ENCODE assay signal across 19 cellular contexts in the genomic region with DNA sequence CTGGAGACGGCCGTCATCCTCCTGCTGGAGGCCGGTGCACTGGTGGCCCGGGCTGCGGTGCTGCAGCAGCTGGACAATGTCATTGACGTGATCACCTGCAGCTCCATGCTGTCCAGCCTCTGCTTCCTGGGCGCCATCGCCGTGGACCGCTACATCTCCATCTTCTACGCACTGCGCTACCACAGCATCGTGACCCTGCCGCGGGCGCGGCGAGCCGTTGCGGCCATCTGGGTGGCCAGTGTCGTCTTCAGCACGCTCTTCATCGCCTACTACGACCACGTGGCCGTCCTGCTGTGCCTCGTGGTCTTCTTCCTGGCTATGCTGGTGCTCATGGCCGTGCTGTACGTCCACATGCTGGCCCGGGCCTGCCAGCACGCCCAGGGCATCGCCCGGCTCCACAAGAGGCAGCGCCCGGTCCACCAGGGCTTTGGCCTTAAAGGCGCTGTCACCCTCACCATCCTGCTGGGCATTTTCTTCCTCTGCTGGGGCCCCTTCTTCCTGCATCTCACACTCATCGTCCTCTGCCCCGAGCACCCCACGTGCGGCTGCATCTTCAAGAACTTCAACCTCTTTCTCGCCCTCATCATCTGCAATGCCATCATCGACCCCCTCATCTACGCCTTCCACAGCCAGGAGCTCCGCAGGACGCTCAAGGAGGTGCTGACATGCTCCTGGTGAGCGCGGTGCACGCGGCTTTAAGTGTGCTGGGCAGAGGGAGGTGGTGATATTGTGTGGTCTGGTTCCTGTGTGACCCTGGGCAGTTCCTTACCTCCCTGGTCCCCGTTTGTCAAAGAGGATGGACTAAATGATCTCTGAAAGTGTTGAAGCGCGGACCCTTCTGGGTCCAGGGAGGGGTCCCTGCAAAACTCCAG. TPM values are rescaled to one million over a fixed set of nuclear protein-coding genes. Genes with fewer than 3 reads are reported as not detected.
DNase-seq lines count a peak whose midpoint lies in the region; ATAC-seq, FAIRE-seq and TF ChIP-seq lines count a peak whose summit lies in the region.
"Had no signal": no experiment of that assay in that cellular context is flagged by ENCODE, and none has a peak within 500 bp of the region (broad histone marks: within the 10 kb centered on the region; RNA-seq: fewer than 3 reads in every experiment).

No MANE protein-coding gene starts in this region.

- H3K79me1 ChIP-seq in H9 (ENCODE audit: insufficient read depth, low read depth, low read length, poor library complexity, severe bottlenecking): no peaks in the 10 kb centered on the region

- intact Hi-C loops in CD4-positive, alpha-beta memory T cell (cut with micrococcal nuclease): no loop called here
- intact Hi-C loops in K562 (cut with micrococcal nuclease): loop anchor here (5.0 to 10.0 kb wide), 2 partner anchors 55 to 102 kb away; partner anchors contain the start of gene FANCA
- intact Hi-C loops in natural killer cell (cut with micrococcal nuclease): no loop called here
- intact Hi-C loops in ovary (cut with DNase I): no loop called here

- no peak for FAIRE-seq in K562 (lab: Jason Lieb, UNC)
- FAIRE-seq: endometrium had no signal

- whole genome bisulfite sequencing in H9 (ENCODE audit: extremely low coverage, insufficient read length, low lambda C conversion rate): no CpG with 5 or more reads among the region's 52 CpGs
- WGBS in K562 (ENCODE audit: insufficient coverage, low coverage, missing lambda C conversion rate): 85% methylated on average over 32 of the region's 52 CpGs
- WGBS in ovary, 3 donors: 88 to 91% (median 90%) methylated on average over 52 of the region's 52 CpGs

- no peak overlapping the region for H4K91ac ChIP-seq in H9 (ENCODE audit: insufficient read length, low read depth, low read length)

- no peak overlapping the region for H4K8ac ChIP-seq in H9 (replicated peaks; ENCODE audit: insufficient read length, low read depth, low read length)

- TF ChIP-seq CTCF in H9 (conservative IDR thresholded peaks at IDR 0.05) (no peak), K562 (IDR thresholded peaks at IDR 0.05 in 2 of 3, conservative IDR thresholded peaks at IDR 0.05 in 1 of 3; ENCODE audit: insufficient read depth in 2 of 3, low read depth in 1 of 3, low read length in 3 of 3) (no peak), natural killer cell (IDR thresholded peaks at IDR 0.05) (no peak), ovary (IDR thresholded peaks at IDR 0.05) (no peak)

- no peaks in the 10 kb centered on the region for H3K9me3 Mint-ChIP-seq in CD4-positive, alpha-beta memory T cell
- no peaks in the 10 kb centered on the region; a peak in 1 of 5 replicates for H3K9me3 Mint-ChIP-seq in H9
- no peaks in the 10 kb centered on the region for H3K9me3 Mint-ChIP-seq in natural killer cell
- H3K9me3 Mint-ChIP-seq: activated naive CD4-positive, alpha-beta T cell treated with anti-CD3 and anti-CD28 coated beads, Interleukin-2, amount 50 U/mL, for 72 hours had no signal

- no peak overlapping the region for H3T11ph ChIP-seq in H9 (ENCODE audit: low read length)

- ATAC-seq in K562 (no peak), natural killer cell (no peak), HG03342 (IDR thresholded peaks at IDR 0.05; ENCODE audit: unreplicated experiment) (no peak), GM19455 (IDR thresholded peaks at IDR 0.05; ENCODE audit: unreplicated experiment) (no peak)
- ATAC-seq: activated naive CD4-positive, alpha-beta T cell treated with anti-CD3 and anti-CD28 coated beads, Interleukin-2, amount 50 U/mL, for 72 hours; gastroesophageal sphincter had no signal

- H3K4me1 ChIP-seq in CD4-positive, alpha-beta memory T cell (ENCODE audit: insufficient read depth, low read length): peaks cover 67% of the 10 kb centered on the region
- H3K4me1 ChIP-seq in H9 (ENCODE audit: insufficient read depth, low read length) (no peaks in the 10 kb centered on the region; the same call in 1 of the 2 replicates), K562 (replicated peaks in 1 of 2; ENCODE audit: control insufficient read depth in 2 of 2, insufficient read depth in 2 of 2, low read length in 2 of 2) (peaks cover 39 to 83% of the 10 kb centered on the region in 2 experiments), ovary (ENCODE audit: insufficient read depth) (peaks cover 12% of the 10 kb centered on the region)

- BruUV-seq in K562 (replicated peaks; lab: Mats Ljungman, UMichigan): no TSS peak

- H3K36me3 ChIP-seq in CD4-positive, alpha-beta memory T cell (ENCODE audit: insufficient read depth, low read length): no peaks in the 10 kb centered on the region
- no peaks in the 10 kb centered on the region for H3K36me3 ChIP-seq in K562 (ENCODE audit: control insufficient read depth, insufficient read depth, low read length)
- H3K36me3 ChIP-seq in ovary: no peaks in the 10 kb centered on the region
- H3K36me3 ChIP-seq: cardiac muscle cell, gastroesophageal sphincter, stomach, WERI-Rb-1 had no signal

- peaks cover 0 to 13% of the 10 kb centered on the region in 2 donors for H3K27me3 Mint-ChIP-seq in CD4-positive, alpha-beta memory T cell
- peaks cover 20% of the 10 kb centered on the region for H3K27me3 Mint-ChIP-seq in H9 (ENCODE audit: low read depth)
- H3K27me3 Mint-ChIP-seq in natural killer cell (ENCODE audit: low read depth in 2 of 2): peaks cover 11 to 26% of the 10 kb centered on the region in 2 donors

- H3K4me2 ChIP-seq in H9 (ENCODE audit: insufficient read depth, insufficient read length, low read length): no peak overlapping the region
- no peak overlapping the region for H3K4me2 ChIP-seq in K562 (ENCODE audit: insufficient read depth, low read length)

- no peak overlapping the region for H2BK120ac ChIP-seq in H9 (ENCODE audit: low read depth, low read length, poor library complexity, severe bottlenecking)

- CTCF ChIA-PET in CD4-positive, alpha-beta memory T cell (lab: Charles Lee; ENCODE audit: partially characterized antibody): interaction anchor here (1.1 to 1.6 kb wide), 2 partner anchors 10 to 12 kb away, joined by 6 to 7 read pairs; no protein-coding TSS in a partner anchor
- CTCF ChIA-PET in K562 (lab: Yijun Ruan, JAX; ENCODE audit: low intra/inter-chr PET ratio): no interaction called here

- H3K4me3 Mint-ChIP-seq in CD4-positive, alpha-beta memory T cell: peak overlapping the region in 4 of 8 donors; percentile 7 to 69 (median 60)
- peak overlapping the region in 1 of 2 experiments; percentile 39; a peak in 2 of 5 replicates for H3K4me3 Mint-ChIP-seq in H9
- peak overlapping the region; percentile 35 for H3K4me3 Mint-ChIP-seq in natural killer cell

- no peak overlapping the region for H3K4ac ChIP-seq in H9 (ENCODE audit: low read depth, low read length)

- H3K79me2 ChIP-seq in H9 (ENCODE audit: insufficient read depth, low read length) (no peaks in the 10 kb centered on the region), K562 (ENCODE audit: control insufficient read depth, insufficient read depth, low read length) (no peaks in the 10 kb centered on the region; the same call in 2 of the 3 replicates)

- no peaks in the 10 kb centered on the region for H3K9me3 ChIP-seq in CD4-positive, alpha-beta memory T cell (ENCODE audit: control insufficient read depth in 1 of 2, low read length in 2 of 2)
- H3K9me3 ChIP-seq in H9 (ENCODE audit: control insufficient read depth, low read depth, low read length): no peaks in the 10 kb centered on the region
- H3K9me3 ChIP-seq in K562 (replicated peaks; ENCODE audit: control insufficient read depth, insufficient read depth, low read depth, low read length): no peaks in the 10 kb centered on the region
- H3K9me3 ChIP-seq in ovary: no peaks in the 10 kb centered on the region
- H3K9me3 ChIP-seq: gastroesophageal sphincter, stomach had no signal

- peaks cover 10% of the 10 kb centered on the region for H3K27me3 ChIP-seq in CD4-positive, alpha-beta memory T cell (ENCODE audit: insufficient read depth, low read length)
- no peaks in the 10 kb centered on the region for H3K27me3 ChIP-seq in H9 (ENCODE audit: insufficient read depth, low read length)
- H3K27me3 ChIP-seq in K562 (ENCODE audit: control insufficient read depth in 2 of 2, insufficient read depth in 2 of 2, low read length in 2 of 2): no peaks in the 10 kb centered on the region
- H3K27me3 ChIP-seq in ovary: peaks cover 4% of the 10 kb centered on the region

- no peak overlapping the region for H3K23ac ChIP-seq in H9 (ENCODE audit: insufficient read length, low read depth, low read length)

- H2AFZ ChIP-seq in H9 (ENCODE audit: low read length) (no peak overlapping the region), K562 (ENCODE audit: low read depth, low read length) (no peak overlapping the region)

- DNase-seq in CD4-positive, alpha-beta memory T cell: peak in 1 of 5 donors; percentile 30
- DNase-seq in H9 (peak; percentile 29), K562 (ENCODE audit: extremely low read depth in 1 of 4, low spot score in 3 of 4) (no peak), natural killer cell (no peak), ovary (no peak)
- DNase-seq: GOT3; midbrain; NCI-H1105 treated with DMSO at 0.1 percent for 48 hours; NK-92 treated with Interleukin-12 subunit alpha and Interleukin-12 subunit beta, amount 100 ng/mL, for 24 hours; stimulated activated CD4-positive, alpha-beta T cell treated with anti-CD3 and anti-CD28 coated beads, Interleukin-12 subunit alpha, Interleukin-12 subunit beta, amount 100 ng/mL, for 4 hours; stomach; WERI-Rb-1 had no signal

- H2BK12ac ChIP-seq in H9 (ENCODE audit: insufficient read length, low read depth, low read length): no peak overlapping the region

- H3K9ac ChIP-seq in H9 (ENCODE audit: extremely low read depth, insufficient read length, low read length) (no peak overlapping the region), K562 (ENCODE audit: insufficient read depth in 1 of 2, low read depth in 2 of 2, low read length in 2 of 2) (peak overlapping the region in 1 of 2 experiments; percentile 85; a peak in 1 of 4 replicates)

- H3K56ac ChIP-seq in H9 (ENCODE audit: insufficient read length, low read depth, low read length): no peak overlapping the region

- peaks cover 18% of the 10 kb centered on the region for H3K23me2 ChIP-seq in H9 (ENCODE audit: insufficient read length, low read depth, low read length, poor library complexity, severe bottlenecking)

- peak overlapping the region in 4 of 7 donors; percentile 46 to 62 (median 52) for H3K27ac Mint-ChIP-seq in CD4-positive, alpha-beta memory T cell
- no peak overlapping the region; a peak in 1 of 7 replicates for H3K27ac Mint-ChIP-seq in H9
- peak overlapping the region in 1 of 2 donors; percentile 24 for H3K27ac Mint-ChIP-seq in natural killer cell
- H3K27ac Mint-ChIP-seq: activated naive CD4-positive, alpha-beta T cell treated with anti-CD3 and anti-CD28 coated beads, Interleukin-2, amount 50 U/mL, for 72 hours had no signal

- no peak overlapping the region for H3K4me3 ChIP-seq in CD4-positive, alpha-beta memory T cell (ENCODE audit: low read length in 2 of 2)
- H3K4me3 ChIP-seq in K562: no peak overlapping the region
- H3K4me3 ChIP-seq in ovary: no peak overlapping the region
- H3K4me3 ChIP-seq: cardiac muscle cell had no signal

- H3K9me1 ChIP-seq in K562 (ENCODE audit: control insufficient read depth, insufficient read depth, low read length): no peaks in the 10 kb centered on the region

- H3K18ac ChIP-seq in H9 (ENCODE audit: insufficient read length, low read depth, low read length): no peak overlapping the region

- peaks cover 23 to 52% (median 38%) of the 10 kb centered on the region in 4 donors for H3K4me1 Mint-ChIP-seq in CD4-positive, alpha-beta memory T cell
- H3K4me1 Mint-ChIP-seq in H9 (peaks cover 25 to 37% of the 10 kb centered on the region in 2 experiments), natural killer cell (peaks cover 21 to 27% of the 10 kb centered on the region in 2 donors)

- H3K14ac ChIP-seq in H9 (ENCODE audit: insufficient read depth, low read length): no peak overlapping the region

- POLR2A ChIA-PET in CD4-positive, alpha-beta memory T cell (lab: Charles Lee; ENCODE audit: partially characterized antibody): interaction anchor here (0.5 to 1.3 kb wide), 2 partner anchors 47 to 412 kb away, joined by 3 read pairs; partner anchors contain the start of genes SPG7 and TCF25
- POLR2A ChIA-PET in K562 (lab: Yijun Ruan, JAX): no interaction called here

- TF ChIP-seq EP300 in K562 (IDR thresholded peaks at IDR 0.05; ENCODE audit: low read length) (no peak), ovary (IDR thresholded peaks at IDR 0.05) (no peak)

- in situ Hi-C loops in K562 (cut with MboI): no loop called here

- H3K27ac ChIP-seq in CD4-positive, alpha-beta memory T cell (ENCODE audit: low read depth, low read length): no peak overlapping the region
- H3K27ac ChIP-seq in H9 (ENCODE audit: insufficient read length, low read depth, low read length) (no peak overlapping the region), K562 (ENCODE audit: extremely low read depth, low read depth, low read length) (no peak overlapping the region), ovary (no peak overlapping the region)
- H3K27ac ChIP-seq: C4-2B, cardiac muscle cell, WERI-Rb-1 had no signal

- TF ChIP-seq POLR2A in K562 (conservative IDR thresholded peaks at IDR 0.05): no peak
- no peak for TF ChIP-seq POLR2A in ovary (IDR thresholded peaks at IDR 0.05)

- TF ChIP-seq RAD21 in K562 (CRISPR knock-in tag; conservative IDR thresholded peaks at IDR 0.05 in 1 of 2, IDR thresholded peaks at IDR 0.05 in 1 of 2): no peak

- H4K20me1 ChIP-seq in H9 (ENCODE audit: control insufficient read depth, insufficient read depth, insufficient read length): no peaks in the 10 kb centered on the region
- 0 out of 2 replicates have a peak, but pooled peaks cover 9% of the 10 kb centered on the region for H4K20me1 ChIP-seq in K562 (replicated peaks; ENCODE audit: control insufficient read depth, insufficient read depth, low read length)

- H2BK15ac ChIP-seq in H9 (ENCODE audit: low read depth, low read length): no peak overlapping the region

- H2BK5ac ChIP-seq in H9 (ENCODE audit: insufficient read length, low read length): no peak overlapping the region

- H4K5ac ChIP-seq in H9 (ENCODE audit: insufficient read length, low read depth, low read length): no peak overlapping the region

- H2AK5ac ChIP-seq in H9 (ENCODE audit: insufficient read length, low read length): no peak overlapping the region

- H2BK20ac ChIP-seq in H9 (ENCODE audit: low read depth, low read length, poor library complexity, severe bottlenecking): no peak overlapping the region

- no peaks in the 10 kb centered on the region for H3K36me3 Mint-ChIP-seq in CD4-positive, alpha-beta memory T cell
- H3K36me3 Mint-ChIP-seq in H9 (ENCODE audit: insufficient read depth in 1 of 3, low read depth in 3 of 3): peaks cover 0 to 2% (median 0%) of the 10 kb centered on the region in 3 experiments; a peak in 3 of 7 replicates
- no peaks in the 10 kb centered on the region for H3K36me3 Mint-ChIP-seq in natural killer cell

RNA-seq across cellular contexts. Expression of gene MC1R, which starts 1.1 kb away (rescaled TPM):
- total RNA-seq in CD4-positive, alpha-beta memory T cell: 10 to 100 TPM; 12.6 to 13.5 TPM
- under 1 TPM in 1 of 2 donors, not detected in 1; 0.22 TPM for polyA plus RNA-seq in CD4-positive, alpha-beta memory T cell
- total RNA-seq in H9 (2021) (4.7 TPM in 2 replicates), K562 (2014; rRNA removed) (3.1 and 3.3 TPM in 2 replicates), K562 (2014; rRNA removed; fragmentation: Illumina TruSeq; extraction: Trizol) (0.67 and 0.87 TPM in 2 replicates), K562 (2015; rRNA removed; fragmentation: Illumina TruSeq; extraction: Trizol) (2.0 and 2.1 TPM in 2 replicates), K562 (2021) (3.4 and 3.5 TPM in 2 replicates), natural killer cell (10 to 100 TPM; 12.3 to 22.2 (median 13.7) TPM), ovary (1 to 10 TPM; 3.6 to 8.5 (median 6.2) TPM)
- total RNA-seq in K562 (2011; cell fraction: chromatin; rRNA removed; ENCODE audit: low replicate concordance): 70.1 and 162 TPM in 2 replicates
- total RNA-seq in K562 (2011; cell fraction: nucleolus; rRNA removed): 54.5 and 55.7 TPM in 2 replicates
- total RNA-seq in K562 (2011; cell fraction: nucleoplasm; rRNA removed): 90.5 and 111 TPM in 2 replicates
- polyA plus RNA-seq in K562 (2011; rRNA removed) (3.5 and 4.2 TPM in 2 replicates), K562 (2014; fragmentation: Illumina TruSeq; extraction: Trizol) (1.5 and 2.7 TPM in 2 replicates), K562 (2014; fragmentation: Nextera tagmentation; extraction: Ambion mirVana) (under 1 TPM in 1 of 2 experiments, not detected in 1; 0.14 TPM), K562 (2014; rRNA removed) (4.7 and 5.3 TPM in 2 replicates), ovary (1 to 10 TPM in 1 of 2 donors, under 1 TPM in 1; 0.42 to 4.4 TPM)
- polyA plus RNA-seq in K562 (2011; cell fraction: cytosol; rRNA removed): 5.6 and 6.1 TPM in 2 replicates
- polyA plus RNA-seq in K562 (2011; cell fraction: nucleus; rRNA removed): 27.9 and 42.6 TPM in 2 replicates
- 3.6 and 4.6 TPM in 2 replicates for polyA plus RNA-seq in K562 (2012)
- 6.4 and 10.6 TPM in 2 replicates for polyA minus RNA-seq in K562 (2011; rRNA and poly(A)+ RNA removed)
- polyA minus RNA-seq in K562 (2011; cell fraction: cytosol; rRNA and poly(A)+ RNA removed): 1.6 and 2.7 TPM in 2 replicates
- polyA minus RNA-seq in K562 (2011; cell fraction: nucleus; rRNA and poly(A)+ RNA removed): 6.1 and 6.7 TPM in 2 replicates

RNA-seq across cellular contexts. Expression of gene TUBB3, which starts 3.4 kb away (rescaled TPM):
- total RNA-seq in CD4-positive, alpha-beta memory T cell: under 1 TPM in 1 of 2 experiments, not detected in 1; 0.73 TPM
- not detected for polyA plus RNA-seq in CD4-positive, alpha-beta memory T cell
- 164 and 176 TPM in 2 replicates for total RNA-seq in H9 (2021)
- total RNA-seq in K562 (2011; cell fraction: chromatin; rRNA removed; ENCODE audit: low replicate concordance): 5.7 and 13.6 TPM in 2 replicates
- total RNA-seq in K562 (2011; cell fraction: nucleolus; rRNA removed): 8.2 and 8.3 TPM in 2 replicates
- 5.5 and 7.5 TPM in 2 replicates for total RNA-seq in K562 (2011; cell fraction: nucleoplasm; rRNA removed)
- 12.5 and 15.5 TPM in 2 replicates for total RNA-seq in K562 (2014; rRNA removed)
- 2.1 and 3.2 TPM in 2 replicates for total RNA-seq in K562 (2014; rRNA removed; fragmentation: Illumina TruSeq; extraction: Trizol)
- total RNA-seq in K562 (2015; rRNA removed; fragmentation: Illumina TruSeq; extraction: Trizol): 6.4 and 8.1 TPM in 2 replicates
- total RNA-seq in K562 (2021): 12.0 and 13.5 TPM in 2 replicates
- polyA plus RNA-seq in K562 (2011; rRNA removed): 3.2 and 10.4 TPM in 2 replicates
- polyA plus RNA-seq in K562 (2011; cell fraction: cytosol; rRNA removed): 8.5 and 8.8 TPM in 2 replicates
- polyA plus RNA-seq in K562 (2011; cell fraction: nucleus; rRNA removed): 10.4 and 12.3 TPM in 2 replicates
- 7.7 and 19.6 TPM in 2 replicates for polyA plus RNA-seq in K562 (2012)
- 5.0 and 10.0 TPM in 2 replicates for polyA plus RNA-seq in K562 (2014; fragmentation: Illumina TruSeq; extraction: Trizol)
- under 1 TPM; 0.18 to 0.53 TPM for polyA plus RNA-seq in K562 (2014; fragmentation: Nextera tagmentation; extraction: Ambion mirVana)
- polyA plus RNA-seq in K562 (2014; rRNA removed): 6.8 and 8.3 TPM in 2 replicates
- polyA minus RNA-seq in K562 (2011; rRNA and poly(A)+ RNA removed): 3.5 and 4.5 TPM in 2 replicates
- polyA minus RNA-seq in K562 (2011; cell fraction: cytosol; rRNA and poly(A)+ RNA removed): 7.4 and 12.0 TPM in 2 replicates
- polyA minus RNA-seq in K562 (2011; cell fraction: nucleus; rRNA and poly(A)+ RNA removed): 2.4 and 2.6 TPM in 2 replicates
- 1 to 10 TPM; 1.1 to 1.3 (median 1.2) TPM for total RNA-seq in natural killer cell
- 10 to 100 TPM in 1 of 7 donors, 1 to 10 TPM in 5, under 1 TPM in 1; 0.73 to 22.6 (median 2.5) TPM for total RNA-seq in ovary
- 1 to 10 TPM; 1.4 to 2.7 TPM for polyA plus RNA-seq in ovary

RNA-seq across cellular contexts. Expression of gene DEF8, which starts 28.8 kb away (rescaled TPM):
- 10 to 100 TPM; 45.5 to 46.0 TPM for total RNA-seq in CD4-positive, alpha-beta memory T cell
- 10 to 100 TPM; 30.7 to 40.6 TPM for polyA plus RNA-seq in CD4-positive, alpha-beta memory T cell
- 53.3 and 55.8 TPM in 2 replicates for total RNA-seq in H9 (2021)
- 71.6 and 183 TPM in 2 replicates for total RNA-seq in K562 (2011; cell fraction: chromatin; rRNA removed; ENCODE audit: low replicate concordance)
- 99.4 and 127 TPM in 2 replicates for total RNA-seq in K562 (2011; cell fraction: nucleolus; rRNA removed)
- 79.5 and 80.2 TPM in 2 replicates for total RNA-seq in K562 (2011; cell fraction: nucleoplasm; rRNA removed)
- total RNA-seq in K562 (2014; rRNA removed): 147 and 173 TPM in 2 replicates
- total RNA-seq in K562 (2014; rRNA removed; fragmentation: Illumina TruSeq; extraction: Trizol): 29.4 and 33.0 TPM in 2 replicates
- total RNA-seq in K562 (2015; rRNA removed; fragmentation: Illumina TruSeq; extraction: Trizol): 58.6 and 63.2 TPM in 2 replicates
- 71.5 and 80.6 TPM in 2 replicates for total RNA-seq in K562 (2021)
- 74.0 and 87.6 TPM in 2 replicates for polyA plus RNA-seq in K562 (2011; rRNA removed)
- 119 and 177 TPM in 2 replicates for polyA plus RNA-seq in K562 (2011; cell fraction: cytosol; rRNA removed)
- 132 and 207 TPM in 2 replicates for polyA plus RNA-seq in K562 (2011; cell fraction: nucleus; rRNA removed)
- polyA plus RNA-seq in K562 (2012): 63.5 and 81.5 TPM in 2 replicates
- polyA plus RNA-seq in K562 (2014; fragmentation: Illumina TruSeq; extraction: Trizol): 42.3 and 88.3 TPM in 2 replicates
- polyA plus RNA-seq in K562 (2014; fragmentation: Nextera tagmentation; extraction: Ambion mirVana): 10 to 100 TPM; 39.3 to 60.1 TPM
- polyA plus RNA-seq in K562 (2014; rRNA removed): 136 and 173 TPM in 2 replicates
- polyA minus RNA-seq in K562 (2011; rRNA and poly(A)+ RNA removed): 27.9 and 38.8 TPM in 2 replicates
- polyA minus RNA-seq in K562 (2011; cell fraction: cytosol; rRNA and poly(A)+ RNA removed): 32.6 and 34.2 TPM in 2 replicates
- polyA minus RNA-seq in K562 (2011; cell fraction: nucleus; rRNA and poly(A)+ RNA removed): 29.4 and 31.1 TPM in 2 replicates
- 10 to 100 TPM; 43.0 to 60.3 (median 50.1) TPM for total RNA-seq in natural killer cell
- 10 to 100 TPM; 37.8 to 64.4 (median 53.3) TPM for total RNA-seq in ovary
- 10 to 100 TPM; 17.9 to 44.4 TPM for polyA plus RNA-seq in ovary

RNA-seq across cellular contexts. Expression of gene TCF25, which starts 46.4 kb away (rescaled TPM):
- 100 to 1,000 TPM; 283 to 308 TPM for total RNA-seq in CD4-positive, alpha-beta memory T cell
- 100 to 1,000 TPM in 1 of 2 donors, 10 to 100 TPM in 1; 86.4 to 108 TPM for polyA plus RNA-seq in CD4-positive, alpha-beta memory T cell
- total RNA-seq in H9 (2021): 109 and 124 TPM in 2 replicates
- total RNA-seq in K562 (2011; cell fraction: chromatin; rRNA removed; ENCODE audit: low replicate concordance): 678 and 1,286 TPM in 2 replicates
- 495 and 571 TPM in 2 replicates for total RNA-seq in K562 (2011; cell fraction: nucleolus; rRNA removed)
- total RNA-seq in K562 (2011; cell fraction: nucleoplasm; rRNA removed): 387 and 470 TPM in 2 replicates
- total RNA-seq in K562 (2014; rRNA removed): 102 and 110 TPM in 2 replicates
- 37.2 and 38.0 TPM in 2 replicates for total RNA-seq in K562 (2014; rRNA removed; fragmentation: Illumina TruSeq; extraction: Trizol)
- total RNA-seq in K562 (2015; rRNA removed; fragmentation: Illumina TruSeq; extraction: Trizol): 63.2 and 65.1 TPM in 2 replicates
- total RNA-seq in K562 (2021): 123 and 140 TPM in 2 replicates
- polyA plus RNA-seq in K562 (2011; rRNA removed): 83.8 and 123 TPM in 2 replicates
- 86.7 and 116 TPM in 2 replicates for polyA plus RNA-seq in K562 (2011; cell fraction: cytosol; rRNA removed)
- 392 and 540 TPM in 2 replicates for polyA plus RNA-seq in K562 (2011; cell fraction: nucleus; rRNA removed)
- polyA plus RNA-seq in K562 (2012): 147 and 150 TPM in 2 replicates
- 87.5 and 96.8 TPM in 2 replicates for polyA plus RNA-seq in K562 (2014; fragmentation: Illumina TruSeq; extraction: Trizol)
- polyA plus RNA-seq in K562 (2014; fragmentation: Nextera tagmentation; extraction: Ambion mirVana): 1 to 10 TPM; 9.0 TPM
- polyA plus RNA-seq in K562 (2014; rRNA removed): 122 and 154 TPM in 2 replicates
- polyA minus RNA-seq in K562 (2011; rRNA and poly(A)+ RNA removed): 51.2 and 58.2 TPM in 2 replicates
- polyA minus RNA-seq in K562 (2011; cell fraction: cytosol; rRNA and poly(A)+ RNA removed): 47.2 and 50.0 TPM in 2 replicates
- 72.7 and 97.1 TPM in 2 replicates for polyA minus RNA-seq in K562 (2011; cell fraction: nucleus; rRNA and poly(A)+ RNA removed)
- 100 to 1,000 TPM; 509 to 682 (median 567) TPM for total RNA-seq in natural killer cell
- 100 to 1,000 TPM; 132 to 210 (median 185) TPM for total RNA-seq in ovary
- polyA plus RNA-seq in ovary: 100 to 1,000 TPM; 122 to 186 TPM

Comparison
In these comparisons a context has a peak if more than half of its experiments do, and no peak if none do; other contexts are left out.
1. H3K27ac Mint-ChIP-seq: peak in CD4-positive, alpha-beta memory T cell (4 of 7); none in H9 (0 of 3).